Comparison of ENCODE assay signal across 12 cellular contexts in genomic region chr9:82996931-82997330, GRCh38.
DNase-seq lines count a peak whose midpoint lies in the region; ATAC-seq and TF ChIP-seq lines count a peak whose summit lies in the region.
"Had no signal": no experiment of that assay in that cellular context is flagged by ENCODE, and none has a peak within 500 bp of the region (broad histone marks: within the 10 kb centered on the region; RNA-seq: fewer than 3 reads in every experiment).

No MANE protein-coding gene starts in this region.

- no peak overlapping the region for H3K14ac ChIP-seq in IMR-90 (replicated peaks; ENCODE audit: low read depth, low read length)

- dilution Hi-C loops in IMR-90 (cut with HindIII; ENCODE audit: low sequenced_read_pairs, unreplicated experiment), result no loop called here

- no peak overlapping the region for H4K5ac ChIP-seq in IMR-90 (ENCODE audit: low read depth, low read length)

- intact Hi-C loops in IMR-90 (cut with micrococcal nuclease), result no loop called here

- ATAC-seq in IMR-90 (ENCODE audit: low read depth), result no peak
- ATAC-seq: HCT116 had no signal

- no peak overlapping the region for H2BK15ac ChIP-seq in IMR-90 (ENCODE audit: low read depth, low read length)

- no peaks in the 10 kb centered on the region for H3K79me1 ChIP-seq in IMR-90 (ENCODE audit: low read depth in 1 of 2, low read length in 2 of 2)

- peaks cover 2% of the 10 kb centered on the region for H3K36me3 Mint-ChIP-seq in mesothelial cell of epicardium
- H3K36me3 Mint-ChIP-seq: CD4-positive, alpha-beta memory T cell had no signal

- no peak overlapping the region for H2AK5ac ChIP-seq in IMR-90 (ENCODE audit: low read depth, low read length)

- no peak overlapping the region for H2AK9ac ChIP-seq in IMR-90 (replicated peaks; ENCODE audit: low read depth, low read length, poor library complexity)

- peak; percentile 48 for DNase-seq in IMR-90
- peak; percentile 75 for DNase-seq in amniotic epithelial cell (ENCODE audit: low read depth)
- peak; percentile 22 for DNase-seq in choroid plexus epithelial cell (ENCODE audit: low read depth)
- peak; percentile 25 for DNase-seq in fibroblast of mammary gland (ENCODE audit: low read depth)
- no peak for DNase-seq in OCI-M1 (lab: John Stamatoyannopoulos, UW)
- no peak for DNase-seq in stimulated activated CD4-positive, alpha-beta T cell treated with anti-CD3 and anti-CD28 coated beads, Interleukin-4, amount 100 ng/mL, for 4 hours
- no peak for DNase-seq in mesothelial cell of epicardium (ENCODE audit: low spot score in 2 of 2, unreplicated experiment in 2 of 2)
- DNase-seq: BE2C; CD4-positive, alpha-beta memory T cell; DMS79 had no signal

- H3K9me3 Mint-ChIP-seq in mesothelial cell of epicardium, result no peaks in the 10 kb centered on the region

- H4K8ac ChIP-seq in IMR-90 (ENCODE audit: low read depth in 2 of 2, low read length in 2 of 2), result no peak overlapping the region

- H3K27me3 ChIP-seq in IMR-90 (ENCODE audit: control insufficient read depth, insufficient read depth, low read length), result no peaks in the 10 kb centered on the region; the same call in 1 of the 2 replicates
- H3K27me3 ChIP-seq: BE2C had no signal

- no peak overlapping the region for H3K4me3 Mint-ChIP-seq in mesothelial cell of epicardium
- H3K4me3 Mint-ChIP-seq: CD4-positive, alpha-beta memory T cell had no signal

- H3K27me3 Mint-ChIP-seq in mesothelial cell of epicardium (ENCODE audit: low read depth), result no peaks in the 10 kb centered on the region
- H3K27me3 Mint-ChIP-seq: CD4-positive, alpha-beta memory T cell had no signal

- H3K23ac ChIP-seq in IMR-90 (ENCODE audit: low read depth, low read length), result no peak overlapping the region

- POLR2A ChIA-PET in IMR-90 (lab: Charles Lee; ENCODE audit: unreplicated experiment), result no interaction called here

- in situ Hi-C loops in IMR-90 (cut with MboI; ENCODE audit: low sequenced_read_pairs), result no loop called here

- H3K4ac ChIP-seq in IMR-90 (ENCODE audit: low read depth, low read length), result no peak overlapping the region

- no peak overlapping the region for H3K27ac ChIP-seq in IMR-90 (ENCODE audit: insufficient read depth, low read length)
- H3K27ac ChIP-seq: C4-2B had no signal

- no peak overlapping the region for H3K4me3 ChIP-seq in IMR-90 (ENCODE audit: insufficient read depth, low read depth, low read length)
- no peak overlapping the region for H3K4me3 ChIP-seq in choroid plexus epithelial cell (ENCODE audit: low read depth, low read length)
- no peak overlapping the region for H3K4me3 ChIP-seq in fibroblast of mammary gland (ENCODE audit: control insufficient read depth, low read depth, low read length)

- H3K4me1 Mint-ChIP-seq in mesothelial cell of epicardium, result peaks cover 20% of the 10 kb centered on the region
- H3K4me1 Mint-ChIP-seq: CD4-positive, alpha-beta memory T cell had no signal

- TF ChIP-seq RAD21 in IMR-90 (IDR thresholded peaks at IDR 0.05; ENCODE audit: low read length), result no peak

- H3K9me1 ChIP-seq in IMR-90 (ENCODE audit: insufficient read depth, low read length), result no peaks in the 10 kb centered on the region; the same call in 1 of the 2 replicates

- no peaks in the 10 kb centered on the region for H3K4me1 ChIP-seq in IMR-90 (ENCODE audit: control insufficient read depth, insufficient read depth, low read length)

- no peak overlapping the region for H2BK20ac ChIP-seq in IMR-90 (ENCODE audit: low read depth, low read length)

- no peak overlapping the region for H4K91ac ChIP-seq in IMR-90 (ENCODE audit: insufficient read depth, low read depth, low read length)

- no peaks in the 10 kb centered on the region for H4K20me1 ChIP-seq in IMR-90 (ENCODE audit: insufficient read depth, low read length)

- CTCF ChIA-PET in IMR-90 (lab: Yijun Ruan, JAX), result no interaction called here

- no peak for TF ChIP-seq POLR2A in IMR-90 (IDR thresholded peaks at IDR 0.05; ENCODE audit: low read depth, low read length)

- TF ChIP-seq CTCF in IMR-90 (conservative IDR thresholded peaks at IDR 0.05; ENCODE audit: low read depth, low read length) (no peak), choroid plexus epithelial cell (conservative IDR thresholded peaks at IDR 0.05; ENCODE audit: low read depth, low read length) (no peak), fibroblast of mammary gland (conservative IDR thresholded peaks at IDR 0.05; ENCODE audit: control insufficient read depth, insufficient read depth, low read depth, low read length) (no peak), mesothelial cell of epicardium (IDR thresholded peaks at IDR 0.05; ENCODE audit: unreplicated experiment) (no peak)

- H3K27ac Mint-ChIP-seq in mesothelial cell of epicardium, result no peak overlapping the region
- H3K27ac Mint-ChIP-seq: CD4-positive, alpha-beta memory T cell had no signal

- no CpG with 5 or more reads among the region's 4 CpGs for WGBS in IMR-90 (ENCODE audit: extremely low coverage in 2 of 2, insufficient read length in 1 of 2), 2 experiments

- H3K18ac ChIP-seq in IMR-90 (ENCODE audit: low read depth, low read length), result no peak overlapping the region

- no peaks in the 10 kb centered on the region for H3K9me3 ChIP-seq in IMR-90 (ENCODE audit: control insufficient read depth, insufficient read depth, low read length)
- H3K9me3 ChIP-seq: BE2C had no signal

- H2BK5ac ChIP-seq in IMR-90 (ENCODE audit: low read depth, low read length, poor library complexity, severe bottlenecking), result no peak overlapping the region

- H3K36me3 ChIP-seq in IMR-90 (ENCODE audit: control insufficient read depth, insufficient read depth, low read length), result no peaks in the 10 kb centered on the region
- H3K36me3 ChIP-seq: BE2C had no signal

- BruUV-seq in IMR-90 (replicated peaks; lab: Mats Ljungman, UMichigan), result no TSS peak

- H3K4me2 ChIP-seq in IMR-90 (ENCODE audit: low read depth, low read length), result no peak overlapping the region

- H3K9ac ChIP-seq in IMR-90 (ENCODE audit: low read depth, low read length), result no peak overlapping the region

- no peak overlapping the region for H3K56ac ChIP-seq in IMR-90 (ENCODE audit: extremely low read depth, insufficient read depth, low read length)

- H2BK120ac ChIP-seq in IMR-90 (ENCODE audit: low read depth, low read length), result no peak overlapping the region

- H2AFZ ChIP-seq in IMR-90 (replicated peaks; ENCODE audit: low read length, poor library complexity), result no peak overlapping the region

TF ChIP-seq in IMR-90, 13 proteins besides CTCF, POLR2A, EP300 and RAD21:
- TF ChIP-seq RCOR1 (IDR thresholded peaks at IDR 0.05; ENCODE audit: insufficient replicate concordance, low read length), result no peak
- TF ChIP-seq NFE2L2 (IDR thresholded peaks at IDR 0.05; ENCODE audit: low read depth, low read length), result no peak
- TF ChIP-seq MXI1 (IDR thresholded peaks at IDR 0.05; ENCODE audit: borderline replicate concordance, low read depth, low read length), result no peak
- TF ChIP-seq USF2 (IDR thresholded peaks at IDR 0.05; ENCODE audit: low read depth, low read length), result no peak
- TF ChIP-seq CHD1 (IDR thresholded peaks at IDR 0.05; ENCODE audit: low read depth, low read length), result no peak
- no peak for TF ChIP-seq ELK1 (IDR thresholded peaks at IDR 0.05; ENCODE audit: borderline replicate concordance, low read depth, low read length)
- TF ChIP-seq MAZ (IDR thresholded peaks at IDR 0.05; ENCODE audit: borderline replicate concordance, low read depth, low read length), result no peak
- TF ChIP-seq SMC3 (IDR thresholded peaks at IDR 0.05; ENCODE audit: low read depth, low read length), result no peak
- no peak for TF ChIP-seq RFX5 (IDR thresholded peaks at IDR 0.05; ENCODE audit: low read depth, low read length)
- no peak for TF ChIP-seq FOS (IDR thresholded peaks at IDR 0.05; ENCODE audit: low read depth, low read length)
- no peak for TF ChIP-seq BHLHE40 (IDR thresholded peaks at IDR 0.05; ENCODE audit: low read depth, low read length)
- TF ChIP-seq MAFK (IDR thresholded peaks at IDR 0.05; ENCODE audit: low read depth, low read length), result no peak
- TF ChIP-seq CEBPB (IDR thresholded peaks at IDR 0.05; ENCODE audit: low read depth, low read length), result no peak
TF ChIP-seq in IMR-90: peak in this region for 0.

Comparison
In these comparisons a context has a peak if more than half of its experiments do, and no peak if none do; other contexts are left out.
1. DNase-seq: peak in IMR-90 (single experiment), amniotic epithelial cell (single experiment), choroid plexus epithelial cell (single experiment) and fibroblast of mammary gland (single experiment); none in OCI-M1 (single experiment), stimulated activated CD4-positive, alpha-beta T cell treated with anti-CD3 and anti-CD28 coated beads, Interleukin-4, amount 100 ng/mL, for 4 hours (0 of 2) and mesothelial cell of epicardium (0 of 2).